Comparison of ENCODE assay signal across 16 cellular contexts in genomic region chr18:39190508-39190907, GRCh38.
"Had no signal": no experiment of that assay in that cellular context is flagged by ENCODE, and none has a peak within 500 bp of the region (broad histone marks: within the 10 kb centered on the region; RNA-seq: fewer than 3 reads in every experiment).

No MANE protein-coding gene starts in this region.

- H3K4me1 ChIP-seq: right lobe of liver, suprapubic skin had no signal

- H3K36me3 ChIP-seq: brain microvascular endothelial cell, right lobe of liver, suprapubic skin had no signal

- H3K27ac ChIP-seq: brain microvascular endothelial cell, right lobe of liver, suprapubic skin had no signal

- H3K9me3 ChIP-seq: right lobe of liver, suprapubic skin had no signal

- H3K4me3 ChIP-seq: right lobe of liver, smooth muscle cell, suprapubic skin had no signal

- DNase-seq: activated CD4-positive, CD25-positive, alpha-beta regulatory T cell treated with anti-CD3 and anti-CD28 coated beads, Interleukin-2, amount 50 U/mL, for 72 hours; activated naive CD4-positive, alpha-beta T cell; activated naive CD8-positive, alpha-beta T cell treated with anti-CD3 and anti-CD28 coated beads, Interleukin-2, amount 10 ng/mL, durations not matched to agents 7 days and 5 days; activated T-cell treated with anti-CD3 and anti-CD28 coated beads for 4 hours; anterior cingulate cortex; brain microvascular endothelial cell; effector CD8-positive, alpha-beta T cell; foreskin melanocyte; kidney glomerular epithelial cell; right lobe of liver; stimulated activated CD4-positive, alpha-beta T cell treated with anti-CD3 and anti-CD28 coated beads, Interleukin-4, amount 100 ng/mL, for 4 hours; stimulated activated CD8-positive, alpha-beta memory T cell treated with anti-CD3 and anti-CD28 coated beads, Interleukin-4, amount 100 ng/mL, for 48 hours; stimulated activated naive CD8-positive, alpha-beta T cell treated with anti-CD3 and anti-CD28 coated beads, Interleukin-15, Interleukin-2, amounts not matched to agents 100 U/mL and 50 U/mL, for 24 hours; T-helper 2 cell had no signal

- H3K27me3 ChIP-seq: brain microvascular endothelial cell, right lobe of liver, suprapubic skin had no signal
